Comparison of ENCODE assay signal across 23 cellular contexts in genomic region chr18:44324361-44324760, GRCh38.
"Had no signal": no experiment of that assay in that cellular context is flagged by ENCODE, and none has a peak within 500 bp of the region (broad histone marks: within the 10 kb centered on the region; RNA-seq: fewer than 3 reads in every experiment).

No MANE protein-coding gene starts in this region.

- H3K27me3 ChIP-seq: colonic mucosa, esophagus squamous epithelium, foreskin keratinocyte, gastroesophageal sphincter, heart left ventricle, left lung had no signal

- H3K36me3 ChIP-seq: colonic mucosa, esophagus squamous epithelium, gastroesophageal sphincter, heart left ventricle, left lung, lower lobe of right lung had no signal

- H3K9me3 Mint-ChIP-seq: dendritic cell treated with granulocyte-macrophage colony-stimulating factor and Interleukin-4, amounts not matched to agents 40 ng/mL and 50 ng/mL, for 4 days; effector memory CD8-positive, alpha-beta T cell; endodermal cell; memory B cell had no signal

- H3K27ac ChIP-seq: colonic mucosa, epithelial cell of prostate, esophagus squamous epithelium, foreskin keratinocyte, gastroesophageal sphincter, heart left ventricle, left lung, lower lobe of right lung had no signal

- H3K9me3 ChIP-seq: colonic mucosa, esophagus squamous epithelium, gastroesophageal sphincter, heart left ventricle, left lung, lower lobe of right lung had no signal

- H3K4me1 Mint-ChIP-seq: endodermal cell, memory B cell had no signal

- H3K4me3 ChIP-seq: colonic mucosa, esophagus squamous epithelium, gastroesophageal sphincter, heart left ventricle, left lung, lower lobe of right lung had no signal

- ATAC-seq: effector memory CD8-positive, alpha-beta T cell; esophagus mucosa; foreskin keratinocyte; gastroesophageal sphincter; heart left ventricle; left cardiac atrium; left lung; left ventricle myocardium superior; lower lobe of right lung had no signal

- H3K4me1 ChIP-seq: colonic mucosa, esophagus squamous epithelium, foreskin keratinocyte, heart left ventricle, left lung, lower lobe of right lung had no signal

- DNase-seq: cerebellar nuclear complex; colonic mucosa; cortex of kidney; effector CD8-positive, alpha-beta T cell; effector memory CD8-positive, alpha-beta T cell; endodermal cell; erythroblast; esophagus squamous epithelium; foreskin keratinocyte; heart left ventricle; hippocampal formation; kidney; left cardiac atrium; left lung; left ventricle myocardium superior; lower lobe of right lung; mesendoderm; midbrain had no signal

- H3K36me3 Mint-ChIP-seq: memory B cell had no signal

- H3K4me3 Mint-ChIP-seq: dendritic cell treated with granulocyte-macrophage colony-stimulating factor and Interleukin-4, amounts not matched to agents 40 ng/mL and 50 ng/mL, for 4 days; effector memory CD8-positive, alpha-beta T cell; endodermal cell; memory B cell had no signal

- H3K27ac Mint-ChIP-seq: dendritic cell treated with granulocyte-macrophage colony-stimulating factor and Interleukin-4, amounts not matched to agents 40 ng/mL and 50 ng/mL, for 4 days; effector memory CD8-positive, alpha-beta T cell; endodermal cell had no signal
